Comparison of ENCODE assay signal across 13 cellular contexts in genomic region chr4:115042496-115042895, GRCh38.
DNase-seq lines count a peak whose midpoint lies in the region; ATAC-seq, FAIRE-seq and TF ChIP-seq lines count a peak whose summit lies in the region.
"Had no signal": no experiment of that assay in that cellular context is flagged by ENCODE, and none has a peak within 500 bp of the region (broad histone marks: within the 10 kb centered on the region; RNA-seq: fewer than 3 reads in every experiment).

No MANE protein-coding gene starts in this region.

- H3K27me3 Mint-ChIP-seq in chondrocyte (ENCODE audit: low read depth): no peaks in the 10 kb centered on the region
- no peaks in the 10 kb centered on the region for H3K27me3 Mint-ChIP-seq in stimulated activated memory B cell treated with anti-CD40 and anti-IgM and Interleukin-4, amounts not matched to agents 10 μg/mL and 1 μg/mL and 100 μg/mL, for 72 hours

- H3K4me3 ChIP-seq in HepG2 (replicated peaks in 1 of 3; ENCODE audit: insufficient read depth in 1 of 3, low read depth in 2 of 3, low read length in 3 of 3) (no peak overlapping the region), right lobe of liver (no peak overlapping the region), PC-9 (no peak overlapping the region), testis (no peak overlapping the region)
- H3K4me3 ChIP-seq: spleen, vagina had no signal

- no peak overlapping the region for H3K27ac ChIP-seq in HepG2 (ENCODE audit: extremely low read length, insufficient read depth, low read length)
- H3K27ac ChIP-seq in right lobe of liver: no peak overlapping the region
- H3K27ac ChIP-seq in PC-9: no peak overlapping the region
- H3K27ac ChIP-seq in testis: no peak overlapping the region
- H3K27ac ChIP-seq: spleen, vagina had no signal

- H3K27me3 ChIP-seq in HepG2 (ENCODE audit: control insufficient read depth in 1 of 2, insufficient read depth in 2 of 2, low read length in 2 of 2): no peaks in the 10 kb centered on the region
- H3K27me3 ChIP-seq in right lobe of liver: no peaks in the 10 kb centered on the region
- no peaks in the 10 kb centered on the region for H3K27me3 ChIP-seq in PC-9 (ENCODE audit: insufficient read depth, low read depth)
- no peaks in the 10 kb centered on the region for H3K27me3 ChIP-seq in testis
- H3K27me3 ChIP-seq: spleen, vagina had no signal

- intact Hi-C loops in HepG2 (cut with micrococcal nuclease; ENCODE audit: unreplicated experiment): no loop called here
- intact Hi-C loops in right lobe of liver (cut with DNase I): no loop called here
- intact Hi-C loops in PC-9 (cut with micrococcal nuclease; ENCODE audit: unreplicated experiment): no loop called here
- intact Hi-C loops in testis (cut with DNase I; ENCODE audit: low total_unique reads): no loop called here

- H3K4me2 ChIP-seq in HepG2 (ENCODE audit: low read depth, low read length) (no peak overlapping the region), PC-9 (no peak overlapping the region)

- POLR2A ChIA-PET in HepG2 (lab: Yijun Ruan, JAX): no interaction called here
- POLR2A ChIA-PET in PC-9 (lab: Charles Lee; ENCODE audit: unreplicated experiment): no interaction called here

- no peaks in the 10 kb centered on the region for H4K20me1 ChIP-seq in HepG2 (ENCODE audit: insufficient read depth, low read length)
- H4K20me1 ChIP-seq in PC-9 (ENCODE audit: insufficient read depth): no peaks in the 10 kb centered on the region

- no peak overlapping the region for H3K27ac Mint-ChIP-seq in chondrocyte (ENCODE audit: unreplicated experiment)
- no peak overlapping the region for H3K27ac Mint-ChIP-seq in stimulated activated memory B cell treated with anti-CD40 and anti-IgM and Interleukin-4, amounts not matched to agents 10 μg/mL and 1 μg/mL and 100 μg/mL, for 72 hours
- H3K27ac Mint-ChIP-seq: nephron had no signal

- H3K9ac ChIP-seq in HepG2 (ENCODE audit: insufficient read depth, low read depth, low read length): no peak overlapping the region

- no peak overlapping the region for H3K4me3 Mint-ChIP-seq in chondrocyte (ENCODE audit: unreplicated experiment)
- H3K4me3 Mint-ChIP-seq in stimulated activated memory B cell treated with anti-CD40 and anti-IgM and Interleukin-4, amounts not matched to agents 10 μg/mL and 1 μg/mL and 100 μg/mL, for 72 hours: no peak overlapping the region
- H3K4me3 Mint-ChIP-seq: nephron had no signal

- no peaks in the 10 kb centered on the region for H3F3A ChIP-seq in PC-9 (ENCODE audit: insufficient read depth, low read depth)

- DNase-seq in HepG2 (ENCODE audit: low spot score) (peak; percentile 4), right lobe of liver (no peak), chondrocyte (ENCODE audit: low spot score) (no peak), PC-9 (no peak), NCI-H128 (lab: John Stamatoyannopoulos, UW; ENCODE audit: unreplicated experiment) (no peak), testis (no peak)
- DNase-seq: activated CD8-positive, alpha-beta memory T cell treated with anti-CD3 and anti-CD28 coated beads, Interleukin-2, amount 50 U/mL, for 48 hours; NCI-H1105; spleen had no signal

- TF ChIP-seq RAD21 in HepG2 (CRISPR knock-in tag; IDR thresholded peaks at IDR 0.05): no peak

- BruUV-seq in HepG2 (replicated peaks; lab: Mats Ljungman, UMichigan): no TSS peak
- BruUV-seq in PC-9 (replicated peaks; lab: Mats Ljungman, UMichigan): no TSS peak

- H3K9me3 ChIP-seq in HepG2 (ENCODE audit: low read length) (no peaks in the 10 kb centered on the region), right lobe of liver (no peaks in the 10 kb centered on the region), PC-9 (ENCODE audit: insufficient read depth, low read depth) (no peaks in the 10 kb centered on the region), testis (no peaks in the 10 kb centered on the region)
- H3K9me3 ChIP-seq: spleen, vagina had no signal

- in situ Hi-C loops in HepG2 (cut with HindIII; ENCODE audit: extremely low pct_ligation_motif_present, low pct_unique_long_range_greater_than_20kb): no loop called here

- WGBS in HepG2 (ENCODE audit: low lambda C conversion rate): 0% methylated on average over 3 of the region's 3 CpGs
- 32% methylated on average over 3 of the region's 3 CpGs for WGBS in right lobe of liver (ENCODE audit: insufficient coverage, low coverage, low lambda C conversion rate, missing lambda C conversion rate)
- 70 to 78% methylated on average over 3 of the region's 3 CpGs for WGBS in testis, 2 donors

- H3K4me1 ChIP-seq in HepG2 (ENCODE audit: insufficient read depth, low read length) (no peaks in the 10 kb centered on the region), right lobe of liver (no peaks in the 10 kb centered on the region), PC-9 (replicated peaks; ENCODE audit: insufficient read depth) (no peaks in the 10 kb centered on the region), testis (no peaks in the 10 kb centered on the region)
- H3K4me1 ChIP-seq: spleen, vagina had no signal

- ATAC-seq in HepG2: peak; percentile 74
- no peak for ATAC-seq in right lobe of liver
- peak; percentile 61 for ATAC-seq in HG03442 (IDR thresholded peaks at IDR 0.05; ENCODE audit: unreplicated experiment)
- no peak for ATAC-seq in stimulated activated memory B cell treated with anti-CD40 and anti-IgM and Interleukin-4, amounts not matched to agents 10 μg/mL and 1 μg/mL and 100 μg/mL, for 72 hours

- H2AFZ ChIP-seq in HepG2 (ENCODE audit: low read length) (no peak overlapping the region), PC-9 (no peak overlapping the region)

- 0 out of 2 replicates have a peak, but pooled peaks have one; percentile 6 for TF ChIP-seq CTCF in HepG2 (CRISPR knock-in tag; IDR thresholded peaks at IDR 0.05)
- TF ChIP-seq CTCF in right lobe of liver (IDR thresholded peaks at IDR 0.05): peak in 1 of 4 donors; percentile 4
- TF ChIP-seq CTCF in chondrocyte (IDR thresholded peaks at IDR 0.05): peak; percentile 35
- no peak for TF ChIP-seq CTCF in PC-9 (conservative IDR thresholded peaks at IDR 0.05)
- no peak for TF ChIP-seq CTCF in testis (IDR thresholded peaks at IDR 0.05)

- FAIRE-seq in HepG2 (lab: Jason Lieb, UNC): no peak

- no peaks in the 10 kb centered on the region for H3K36me3 Mint-ChIP-seq in chondrocyte (ENCODE audit: low read depth)
- no peaks in the 10 kb centered on the region for H3K36me3 Mint-ChIP-seq in stimulated activated memory B cell treated with anti-CD40 and anti-IgM and Interleukin-4, amounts not matched to agents 10 μg/mL and 1 μg/mL and 100 μg/mL, for 72 hours

- H3K79me2 ChIP-seq in HepG2 (ENCODE audit: insufficient read depth, low read length): no peaks in the 10 kb centered on the region
- H3K79me2 ChIP-seq in PC-9 (ENCODE audit: low read depth): no peaks in the 10 kb centered on the region

- TF ChIP-seq POLR2A in HepG2 (IDR thresholded peaks at IDR 0.05; ENCODE audit: insufficient read depth in 1 of 2, low read depth in 2 of 2, low read length in 2 of 2) (no peak), right lobe of liver (IDR thresholded peaks at IDR 0.05) (no peak), testis (IDR thresholded peaks at IDR 0.05) (no peak)

- no peaks in the 10 kb centered on the region for H3K36me3 ChIP-seq in HepG2 (replicated peaks in 1 of 2; ENCODE audit: control insufficient read depth in 1 of 2, insufficient read depth in 2 of 2, low read length in 2 of 2)
- H3K36me3 ChIP-seq in right lobe of liver: no peaks in the 10 kb centered on the region
- no peaks in the 10 kb centered on the region for H3K36me3 ChIP-seq in PC-9 (ENCODE audit: low read depth)
- no peaks in the 10 kb centered on the region for H3K36me3 ChIP-seq in testis (ENCODE audit: low read depth, missing control alignments)
- H3K36me3 ChIP-seq: spleen, vagina had no signal

- no peaks in the 10 kb centered on the region for H3K9me3 Mint-ChIP-seq in chondrocyte (ENCODE audit: low read depth)
- no peaks in the 10 kb centered on the region for H3K9me3 Mint-ChIP-seq in stimulated activated memory B cell treated with anti-CD40 and anti-IgM and Interleukin-4, amounts not matched to agents 10 μg/mL and 1 μg/mL and 100 μg/mL, for 72 hours
- H3K9me3 Mint-ChIP-seq: nephron had no signal

- CTCF ChIA-PET in HepG2 (lab: Yijun Ruan, JAX; ENCODE audit: low intra/inter-chr PET ratio, low total read pairs) (no interaction called here), PC-9 (lab: Charles Lee) (no interaction called here)

- H3K9me2 ChIP-seq in PC-9 (ENCODE audit: insufficient read depth): no peaks in the 10 kb centered on the region

- H3K4me1 Mint-ChIP-seq in chondrocyte (ENCODE audit: low read depth): no peaks in the 10 kb centered on the region
- H3K4me1 Mint-ChIP-seq in stimulated activated memory B cell treated with anti-CD40 and anti-IgM and Interleukin-4, amounts not matched to agents 10 μg/mL and 1 μg/mL and 100 μg/mL, for 72 hours: no peaks in the 10 kb centered on the region
- H3K4me1 Mint-ChIP-seq: nephron had no signal

- TF ChIP-seq EP300 in HepG2 (IDR thresholded peaks at IDR 0.05; ENCODE audit: low read depth in 2 of 2, low read length in 2 of 2): no peak
- no peak for TF ChIP-seq EP300 in HepG2 (CRISPR knock-in tag; IDR thresholded peaks at IDR 0.05; ENCODE audit: borderline replicate concordance)

TF ChIP-seq in HepG2, 621 proteins besides CTCF, POLR2A, EP300 and RAD21:
- no peak for TF ChIP-seq BRF2 (CRISPR knock-in tag; IDR thresholded peaks at IDR 0.05)
- no peak for TF ChIP-seq ZZZ3 (CRISPR knock-in tag; IDR thresholded peaks at IDR 0.05; ENCODE audit: borderline replicate concordance)
TF ChIP-seq in HepG2: peak in this region for 0.

Comparison
In these comparisons a context has a peak if more than half of its experiments do, and no peak if none do; other contexts are left out.
1. ATAC-seq: peak in HepG2 (single experiment) and HG03442 (single experiment); none in right lobe of liver (0 of 4) and stimulated activated memory B cell treated with anti-CD40 and anti-IgM and Interleukin-4, amounts not matched to agents 10 μg/mL and 1 μg/mL and 100 μg/mL, for 72 hours (single experiment).
2. CTCF ChIP-seq: peak in HepG2 (single experiment) and chondrocyte (single experiment); none in PC-9 (single experiment) and testis (0 of 3).